ENCODE assay signal across 8 cellular contexts in genomic region chr22:43014062-43014875, GRCh38. TPM values are rescaled to one million over a fixed set of nuclear protein-coding genes. Genes with fewer than 3 reads are reported as not detected.
DNase-seq lines count a peak whose midpoint lies in the region; ATAC-seq, FAIRE-seq and TF ChIP-seq lines count a peak whose summit lies in the region.

No MANE protein-coding gene starts in this region.

- H3K4me1 Mint-ChIP-seq in neural crest cell: peaks cover 39% of the 10 kb centered on the region

- POLR2A ChIA-PET in A549 (lab: Yijun Ruan, JAX): interaction anchor here (0.8 to 3.1 kb wide), 6 partner anchors 9 to 399 kb away, joined by 3 to 25 read pairs (median 5); no protein-coding TSS in a partner anchor

- ATAC-seq in A549 (peak; percentile 59 to 62), GM18511 (IDR thresholded peaks at IDR 0.05; ENCODE audit: unreplicated experiment) (peak; percentile 29), HG02970 (IDR thresholded peaks at IDR 0.05; ENCODE audit: low FRiP score, unreplicated experiment) (no peak), HG03045 (IDR thresholded peaks at IDR 0.05; ENCODE audit: unreplicated experiment) (no peak)

- DNase-seq in A549 (ENCODE audit: low read depth in 1 of 2, low spot score in 1 of 2): no peak
- peak; percentile 41 for DNase-seq in LoVo (ENCODE audit: low spot score)
- DNase-seq in activated CD8-positive, alpha-beta memory T cell treated with anti-CD3 and anti-CD28 coated beads, Interleukin-2, amount 50 U/mL, for 48 hours: peak; percentile 69
- DNase-seq in esophagus muscularis mucosa (ENCODE audit: extremely low spot score): no peak
- DNase-seq in neural crest cell (ENCODE audit: low read depth, low spot score): peak; percentile 24

- H3K27ac ChIP-seq in A549: peak overlapping the region; percentile 90 to 93
- H3K27ac ChIP-seq in esophagus muscularis mucosa (replicated peaks in 1 of 4): peak overlapping the region; percentile 80 to 89 (median 88)

- WGBS in A549 (ENCODE audit: missing lambda C conversion rate): 4% methylated on average over 23 of the region's 47 CpGs
- 1% methylated on average over 40 of the region's 47 CpGs for WGBS in esophagus muscularis mucosa

- peak overlapping the region; percentile 35 for H3K27ac Mint-ChIP-seq in neural crest cell (ENCODE audit: unreplicated experiment)

- intact Hi-C loops in esophagus muscularis mucosa (cut with DNase I): no loop called here

- no peaks in the 10 kb centered on the region for H3K36me3 Mint-ChIP-seq in neural crest cell (ENCODE audit: low read depth)

- H3K4me3 ChIP-seq in A549: peak overlapping the region; percentile 92
- peak overlapping the region; percentile 92 to 97 (median 95) for H3K4me3 ChIP-seq in esophagus muscularis mucosa

- no peaks in the 10 kb centered on the region for H3K36me3 ChIP-seq in esophagus muscularis mucosa

- H3K27me3 Mint-ChIP-seq in neural crest cell (ENCODE audit: low read depth): no peaks in the 10 kb centered on the region

- no peak for FAIRE-seq in A549 (lab: Jason Lieb, UNC)

- peak overlapping the region; percentile 98 for H3K4me3 Mint-ChIP-seq in neural crest cell

- H3K4me2 ChIP-seq in A549: peak overlapping the region; percentile 99

- no peak for TF ChIP-seq POLR2A in A549 (IDR thresholded peaks at IDR 0.05; ENCODE audit: low read length)
- no peak for TF ChIP-seq POLR2A in esophagus muscularis mucosa (IDR thresholded peaks at IDR 0.05; ENCODE audit: low read depth)

- H3K27me3 ChIP-seq in esophagus muscularis mucosa: no peaks in the 10 kb centered on the region

- H3K4me1 ChIP-seq in A549 (peaks cover 53% of the 10 kb centered on the region), esophagus muscularis mucosa (peaks cover 21 to 55% (median 51%) of the 10 kb centered on the region in 4 donors)

- TF ChIP-seq CTCF in A549 (IDR thresholded peaks at IDR 0.05): no peak
- no peak for TF ChIP-seq CTCF in esophagus muscularis mucosa (IDR thresholded peaks at IDR 0.05)
- TF ChIP-seq CTCF in neural crest cell (conservative IDR thresholded peaks at IDR 0.05): no peak

- no peak for TF ChIP-seq RAD21 in A549 (conservative IDR thresholded peaks at IDR 0.05 in 1 of 2, IDR thresholded peaks at IDR 0.05 in 1 of 2)

- H3K9me3 Mint-ChIP-seq in neural crest cell: no peaks in the 10 kb centered on the region

- no peaks in the 10 kb centered on the region for H3K9me3 ChIP-seq in A549
- H3K9me3 ChIP-seq in esophagus muscularis mucosa: no peaks in the 10 kb centered on the region

- TF ChIP-seq EP300 in A549 (IDR thresholded peaks at IDR 0.05) (no peak), esophagus muscularis mucosa (IDR thresholded peaks at IDR 0.05) (no peak)

- CTCF ChIA-PET in A549 (lab: Yijun Ruan, JAX): interaction anchor here (0.6 to 2.5 kb wide), 5 partner anchors 13 to 464 kb away, joined by 3 to 11 read pairs (median 7); no protein-coding TSS in a partner anchor

TF ChIP-seq in A549, 52 proteins besides CTCF, POLR2A, EP300 and RAD21:
- TF ChIP-seq ZC3H11A (IDR thresholded peaks at IDR 0.05) (no peak), HOXA7 (CRISPR knock-in tag; IDR thresholded peaks at IDR 0.05) (no peak), JUN (IDR thresholded peaks at IDR 0.05) (no peak), ZNF302 (CRISPR knock-in tag; IDR thresholded peaks at IDR 0.05) (no peak), KDM1A (IDR thresholded peaks at IDR 0.05; ENCODE audit: low read depth) (no peak), TP53 (CRISPR knock-in tag; IDR thresholded peaks at IDR 0.05) (no peak), HOXB5 (CRISPR knock-in tag; IDR thresholded peaks at IDR 0.05) (no peak), PBX3 (IDR thresholded peaks at IDR 0.05) (no peak), ESRRA (IDR thresholded peaks at IDR 0.05; ENCODE audit: borderline replicate concordance, low read length) (no peak), ATOH8 (CRISPR knock-in tag; IDR thresholded peaks at IDR 0.05; ENCODE audit: low read depth) (no peak), FOSB (CRISPR knock-in tag; IDR thresholded peaks at IDR 0.05) (no peak), USF2 (IDR thresholded peaks at IDR 0.05) (no peak), PHF8 (IDR thresholded peaks at IDR 0.05; ENCODE audit: borderline replicate concordance, low read depth) (no peak), SREBF2 (IDR thresholded peaks at IDR 0.05) (no peak), RARB (CRISPR knock-in tag; IDR thresholded peaks at IDR 0.05) (no peak), HES2 (IDR thresholded peaks at IDR 0.05) (no peak), FOXS1 (CRISPR knock-in tag; IDR thresholded peaks at IDR 0.05) (no peak), HMGXB4 (CRISPR knock-in tag; IDR thresholded peaks at IDR 0.05; ENCODE audit: borderline replicate concordance) (no peak), EHMT2 (IDR thresholded peaks at IDR 0.05; ENCODE audit: low read depth) (no peak)

RNA-seq across cellular contexts. Expression of gene PACSIN2, which starts 0.7 kb away (rescaled TPM):
- polyA plus RNA-seq in A549 (2011; rRNA removed) (76.5 and 94.0 TPM in 2 replicates), A549 (2017; fragmentation: RNase III; extraction: RNeasy Plus Mini Kit Qiagen cat#74134 plus additional on column Dnase treatment) (60.2 to 63.4 TPM (median 60.3 TPM) in 3 replicates)
- 68.9 and 75.1 TPM in 2 replicates for polyA plus RNA-seq in A549 (2012; cell fraction: cytosol; rRNA removed)
- 75.5 and 83.5 TPM in 2 replicates for polyA plus RNA-seq in A549 (2012; cell fraction: nucleus; rRNA removed)
- polyA minus RNA-seq in A549 (2011; rRNA and poly(A)+ RNA removed): 36.2 and 36.7 TPM in 2 replicates
- total RNA-seq in esophagus muscularis mucosa (100 to 1,000 TPM in 3 of 4 donors, 10 to 100 TPM in 1; 91.1 to 147 (median 116) TPM), neural crest cell (76.1 and 79.4 TPM in 2 replicates)

Comparison
In these comparisons a context has a peak if more than half of its experiments do, and no peak if none do; other contexts are left out.
1. ATAC-seq: peak in A549 (2 of 2) and GM18511 (single experiment); none in HG02970 (single experiment) and HG03045 (single experiment).
2. DNase-seq: peak in LoVo (single experiment), activated CD8-positive, alpha-beta memory T cell treated with anti-CD3 and anti-CD28 coated beads, Interleukin-2, amount 50 U/mL, for 48 hours (single experiment) and neural crest cell (single experiment); none in A549 (0 of 2) and esophagus muscularis mucosa (single experiment).